In the genomic region with DNA sequence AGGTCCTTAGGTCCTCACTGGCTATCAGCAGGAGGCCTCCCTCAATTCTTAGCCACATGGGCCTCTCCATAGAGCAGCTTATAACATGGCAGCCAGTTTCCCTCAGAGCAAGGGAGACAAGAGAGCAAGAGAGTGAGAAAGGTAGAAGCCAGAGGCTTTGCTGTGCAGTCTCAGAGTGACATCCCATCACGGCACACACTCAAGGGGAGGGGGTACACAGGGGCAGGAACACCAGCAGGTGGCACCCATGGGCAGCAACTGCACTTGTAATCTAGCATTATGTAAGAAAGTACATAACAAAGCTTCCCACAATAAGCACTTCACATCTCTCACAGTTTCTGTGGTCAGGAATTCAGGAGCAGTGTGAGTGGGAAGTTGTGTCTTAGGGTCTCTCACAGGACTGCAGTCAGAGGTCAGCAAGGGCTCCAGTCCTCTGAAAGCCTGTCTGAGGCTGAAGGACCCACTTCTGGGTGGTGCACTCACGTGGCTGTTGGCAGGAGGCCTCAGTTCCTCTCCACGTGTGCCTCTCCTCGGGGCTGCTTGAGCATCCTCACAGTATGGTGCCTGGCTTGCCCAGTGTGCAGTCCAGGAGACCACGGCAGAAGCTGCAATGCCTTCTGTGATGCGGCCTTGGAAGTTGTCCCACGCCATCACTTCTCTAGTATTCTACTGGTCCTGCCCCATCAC, we compare ENCODE assay signal across 1 cellular context.
TF ChIP-seq lines count a peak whose summit lies in the region.

No MANE protein-coding gene starts in this region.

TF ChIP-seq in HCT116, 20 proteins besides CTCF, POLR2A, EP300 and RAD21 (continued from another document):
- TF ChIP-seq, protein P1, sequence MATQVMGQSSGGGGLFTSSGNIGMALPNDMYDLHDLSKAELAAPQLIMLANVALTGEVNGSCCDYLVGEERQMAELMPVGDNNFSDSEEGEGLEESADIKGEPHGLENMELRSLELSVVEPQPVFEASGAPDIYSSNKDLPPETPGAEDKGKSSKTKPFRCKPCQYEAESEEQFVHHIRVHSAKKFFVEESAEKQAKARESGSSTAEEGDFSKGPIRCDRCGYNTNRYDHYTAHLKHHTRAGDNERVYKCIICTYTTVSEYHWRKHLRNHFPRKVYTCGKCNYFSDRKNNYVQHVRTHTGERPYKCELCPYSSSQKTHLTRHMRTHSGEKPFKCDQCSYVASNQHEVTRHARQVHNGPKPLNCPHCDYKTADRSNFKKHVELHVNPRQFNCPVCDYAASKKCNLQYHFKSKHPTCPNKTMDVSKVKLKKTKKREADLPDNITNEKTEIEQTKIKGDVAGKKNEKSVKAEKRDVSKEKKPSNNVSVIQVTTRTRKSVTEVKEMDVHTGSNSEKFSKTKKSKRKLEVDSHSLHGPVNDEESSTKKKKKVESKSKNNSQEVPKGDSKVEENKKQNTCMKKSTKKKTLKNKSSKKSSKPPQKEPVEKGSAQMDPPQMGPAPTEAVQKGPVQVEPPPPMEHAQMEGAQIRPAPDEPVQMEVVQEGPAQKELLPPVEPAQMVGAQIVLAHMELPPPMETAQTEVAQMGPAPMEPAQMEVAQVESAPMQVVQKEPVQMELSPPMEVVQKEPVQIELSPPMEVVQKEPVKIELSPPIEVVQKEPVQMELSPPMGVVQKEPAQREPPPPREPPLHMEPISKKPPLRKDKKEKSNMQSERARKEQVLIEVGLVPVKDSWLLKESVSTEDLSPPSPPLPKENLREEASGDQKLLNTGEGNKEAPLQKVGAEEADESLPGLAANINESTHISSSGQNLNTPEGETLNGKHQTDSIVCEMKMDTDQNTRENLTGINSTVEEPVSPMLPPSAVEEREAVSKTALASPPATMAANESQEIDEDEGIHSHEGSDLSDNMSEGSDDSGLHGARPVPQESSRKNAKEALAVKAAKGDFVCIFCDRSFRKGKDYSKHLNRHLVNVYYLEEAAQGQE (IDR thresholded peaks at IDR 0.05; ENCODE audit: low read depth) = no peak
- no peak for TF ChIP-seq TCF7L2 (IDR thresholded peaks at IDR 0.05; ENCODE audit: borderline replicate concordance, extremely low read depth, insufficient read depth, insufficient read length)
